27 cellular contexts compared by ENCODE assay signal in the genomic region with DNA sequence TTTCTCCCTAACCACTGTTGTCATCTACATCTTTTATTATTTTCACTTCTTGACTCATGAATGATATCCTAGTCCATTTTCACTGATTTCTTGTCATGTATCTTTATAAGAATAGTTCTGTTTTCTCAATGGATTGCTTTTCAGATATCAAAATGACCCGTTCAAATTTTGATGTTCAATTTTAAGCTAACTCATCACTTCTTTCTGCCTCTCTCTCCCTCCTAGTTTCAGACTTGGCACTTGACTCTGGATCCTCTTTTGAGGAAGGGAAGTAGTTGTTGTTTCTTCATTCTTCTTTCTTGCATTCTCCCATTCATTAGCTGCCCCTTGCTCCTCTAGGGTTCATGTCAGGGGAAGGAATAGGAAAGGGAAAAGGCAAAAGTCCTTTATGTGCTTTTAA.
"Had no signal": no experiment of that assay in that cellular context is flagged by ENCODE, and none has a peak within 500 bp of the region (broad histone marks: within the 10 kb centered on the region; RNA-seq: fewer than 3 reads in every experiment).

No MANE protein-coding gene starts in this region.

- H3K4me3 ChIP-seq: breast epithelium, gastrocnemius medialis, ovary, skin epidermis, thoracic aorta had no signal

- H3K9me3 ChIP-seq: breast epithelium, gastrocnemius medialis, ovary, thoracic aorta had no signal

- DNase-seq: activated CD4-positive, alpha-beta T cell treated with anti-CD3 and anti-CD28 coated beads for 4 hours; activated CD4-positive, alpha-beta T cell treated with anti-CD3 and anti-CD28 coated beads, Interleukin-2, amount 50 U/mL, for 4 hours; activated naive CD4-positive, alpha-beta T cell; activated T-cell treated with anti-CD3 and anti-CD28 coated beads for 4 hours; activated T-cell treated with anti-CD3 and anti-CD28 coated beads, Interleukin-2, amount 50 U/mL, for 72 hours; central memory CD4-positive, alpha-beta T cell; dermis blood vessel endothelial cell; effector CD4-positive, alpha-beta T cell; gastrocnemius medialis; glutamatergic neuron; hippocampal formation; kidney; left colon; mammary epithelial cell; naive B cell; ovary; stimulated activated CD4-positive, alpha-beta T cell treated with anti-CD3 and anti-CD28 coated beads, Interleukin-12 subunit alpha, Interleukin-12 subunit beta, amount 100 ng/mL, for 4 hours; stimulated activated CD4-positive, alpha-beta T cell treated with anti-CD3 and anti-CD28 coated beads, Interleukin-4, amount 100 ng/mL, for 1 hour; trophoblast cell had no signal

- H3K4me1 ChIP-seq: breast epithelium had no signal

- ATAC-seq: activated naive CD4-positive, alpha-beta T cell treated with anti-CD3 and anti-CD28 coated beads, Interleukin-2, amount 50 U/mL, for 72 hours; activated T-cell treated with anti-CD3 and anti-CD28 coated beads, Interleukin-2, amount 50 U/mL, for 72 hours; gastrocnemius medialis; left colon; sciatic nerve; stimulated activated effector memory CD8-positive, alpha-beta T cell treated with anti-CD3 and anti-CD28 coated beads, Interleukin-12 subunit alpha, Interleukin-12 subunit beta, amount 100 ng/mL, for 72 hours had no signal

- H3K36me3 ChIP-seq: breast epithelium, gastrocnemius medialis, ovary, thoracic aorta had no signal

- H3K27me3 ChIP-seq: breast epithelium, gastrocnemius medialis, ovary had no signal

- FAIRE-seq: kidney, urothelium cell line had no signal

- H3K27ac ChIP-seq: breast epithelium, epithelial cell of prostate, gastrocnemius medialis, ovary, skin epidermis, thoracic aorta had no signal
